Comparison of ENCODE assay signal across 15 cellular contexts in the genomic region with DNA sequence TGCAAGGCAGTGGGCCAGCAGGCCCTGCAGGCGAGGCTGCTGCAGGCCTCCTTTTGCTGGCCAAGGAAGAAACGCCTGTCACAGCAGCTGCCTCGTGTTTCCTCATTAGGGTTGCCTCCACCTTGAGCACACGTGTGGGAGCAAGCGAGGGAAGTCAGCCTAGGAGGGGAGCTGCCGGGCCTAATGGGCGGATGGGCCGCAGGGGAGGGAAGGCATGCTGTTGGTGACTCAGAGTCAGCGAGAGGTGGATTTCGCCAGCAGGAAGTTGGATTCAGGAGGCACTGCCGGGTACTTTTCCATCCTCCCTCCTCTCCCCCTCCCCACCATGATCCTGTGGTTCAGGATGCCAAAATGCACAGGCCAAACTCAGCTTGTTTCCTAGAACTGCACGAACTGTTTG.
A peak's percentile ranks its signal among the peaks of the same experiment; 100 is the strongest.
DNase-seq lines count a peak whose midpoint lies in the region; ATAC-seq and TF ChIP-seq lines count a peak whose summit lies in the region.
"Had no signal": no experiment of that assay in that cellular context is flagged by ENCODE, and none has a peak within 500 bp of the region (broad histone marks: within the 10 kb centered on the region; RNA-seq: fewer than 3 reads in every experiment).

No MANE protein-coding gene starts in this region.

- no peak overlapping the region for H2BK5ac ChIP-seq in IMR-90 (ENCODE audit: low read depth, low read length, poor library complexity, severe bottlenecking)

- DNase-seq in BE2C (peak; percentile 2), IMR-90 (no peak), cardiac fibroblast (ENCODE audit: low read depth in 2 of 2) (peak; percentile 9 to 38), kidney tubule cell (ENCODE audit: low spot score) (peak; percentile 72), nucleus accumbens (lab: John Stamatoyannopoulos, UW) (no peak), body of pancreas (no peak), NOMO-1 treated with dmso at 0.1 percent for 144 hours (lab: John Stamatoyannopoulos, UW; ENCODE audit: unreplicated experiment) (no peak)
- DNase-seq: activated naive CD8-positive, alpha-beta T cell treated with anti-CD3 and anti-CD28 coated beads, Interleukin-2, amount 50 U/mL, for 24 hours; NCI-H2107; retina; stimulated activated CD4-positive, alpha-beta T cell treated with anti-CD3 and anti-CD28 coated beads, Interleukin-2, amount 100 ng/mL, for 48 hours; T-cell; upper lobe of right lung had no signal

- POLR2A ChIA-PET in IMR-90 (lab: Charles Lee; ENCODE audit: unreplicated experiment): no interaction called here

- H2BK20ac ChIP-seq in IMR-90 (ENCODE audit: low read depth, low read length): no peak overlapping the region

- in situ Hi-C loops in IMR-90 (cut with MboI; ENCODE audit: low sequenced_read_pairs): no loop called here

- no peaks in the 10 kb centered on the region for H3K36me3 ChIP-seq in BE2C
- H3K36me3 ChIP-seq in IMR-90 (ENCODE audit: control insufficient read depth, insufficient read depth, low read length): no peaks in the 10 kb centered on the region
- no peaks in the 10 kb centered on the region for H3K36me3 ChIP-seq in body of pancreas (replicated peaks in 1 of 2; ENCODE audit: insufficient read depth in 1 of 2, low read depth in 2 of 2)
- H3K36me3 ChIP-seq: upper lobe of right lung had no signal

- no peak overlapping the region for H3K9ac ChIP-seq in IMR-90 (ENCODE audit: low read depth, low read length)

- H3K4me3 ChIP-seq in BE2C (ENCODE audit: low read depth, low read length) (no peak overlapping the region), IMR-90 (ENCODE audit: insufficient read depth, low read depth, low read length) (no peak overlapping the region), cardiac fibroblast (replicated peaks in 1 of 2; ENCODE audit: low read depth in 2 of 2, low read length in 2 of 2) (no peak overlapping the region), body of pancreas (no peak overlapping the region)
- H3K4me3 ChIP-seq: GM12878, upper lobe of right lung had no signal

- TF ChIP-seq POLR2A in IMR-90 (IDR thresholded peaks at IDR 0.05; ENCODE audit: low read depth, low read length) (no peak), body of pancreas (IDR thresholded peaks at IDR 0.05) (no peak)

- intact Hi-C loops in IMR-90 (cut with micrococcal nuclease) (no loop called here), body of pancreas (cut with DNase I) (no loop called here)

- H4K91ac ChIP-seq in IMR-90 (ENCODE audit: insufficient read depth, low read depth, low read length): no peak overlapping the region

- H3K18ac ChIP-seq in IMR-90 (ENCODE audit: low read depth, low read length): no peak overlapping the region

- H3K23ac ChIP-seq in IMR-90 (ENCODE audit: low read depth, low read length): no peak overlapping the region

- CTCF ChIA-PET in IMR-90 (lab: Yijun Ruan, JAX): no interaction called here

- H4K5ac ChIP-seq in IMR-90 (ENCODE audit: low read depth, low read length): no peak overlapping the region

- WGBS in IMR-90 (ENCODE audit: extremely low coverage in 2 of 2, insufficient read length in 1 of 2), 2 experiments: 80% methylated on average over 1 of the region's 12 CpGs; no CpG with 5 or more reads in 1 of the 2 experiments
- 60 to 77% methylated on average over 8 to 11 of the region's 12 CpGs for WGBS in body of pancreas, 2 donors

- no peak overlapping the region for H3K4ac ChIP-seq in IMR-90 (ENCODE audit: low read depth, low read length)

- H3K4me2 ChIP-seq in IMR-90 (ENCODE audit: low read depth, low read length): no peak overlapping the region

- TF ChIP-seq RAD21 in IMR-90 (IDR thresholded peaks at IDR 0.05; ENCODE audit: low read length): no peak

- peak overlapping the region; percentile 47 for H2AFZ ChIP-seq in IMR-90 (replicated peaks; ENCODE audit: low read length, poor library complexity)

- H3K79me1 ChIP-seq in IMR-90 (ENCODE audit: low read depth in 1 of 2, low read length in 2 of 2): no peaks in the 10 kb centered on the region

- H3K27ac ChIP-seq in IMR-90 (ENCODE audit: insufficient read depth, low read length) (no peak overlapping the region), body of pancreas (no peak overlapping the region)
- H3K27ac ChIP-seq: upper lobe of right lung had no signal

- no peaks in the 10 kb centered on the region for H4K20me1 ChIP-seq in IMR-90 (ENCODE audit: insufficient read depth, low read length)

- H3K9me1 ChIP-seq in IMR-90 (ENCODE audit: insufficient read depth, low read length): no peaks in the 10 kb centered on the region

- H3K56ac ChIP-seq in IMR-90 (ENCODE audit: extremely low read depth, insufficient read depth, low read length): no peak overlapping the region

- H3K9me3 ChIP-seq in BE2C (no peaks in the 10 kb centered on the region), IMR-90 (ENCODE audit: control insufficient read depth, insufficient read depth, low read length) (peaks cover 2% of the 10 kb centered on the region; the same call in 1 of the 2 replicates), body of pancreas (no peaks in the 10 kb centered on the region)
- H3K9me3 ChIP-seq: upper lobe of right lung had no signal

- no peak overlapping the region for H2BK15ac ChIP-seq in IMR-90 (ENCODE audit: low read depth, low read length)

- H3K27me3 ChIP-seq in BE2C (no peaks in the 10 kb centered on the region), IMR-90 (ENCODE audit: control insufficient read depth, insufficient read depth, low read length) (no peaks in the 10 kb centered on the region), body of pancreas (no peaks in the 10 kb centered on the region)
- H3K27me3 ChIP-seq: upper lobe of right lung had no signal

- BruUV-seq in IMR-90 (replicated peaks; lab: Mats Ljungman, UMichigan): no TSS peak

- H2AK5ac ChIP-seq in IMR-90 (ENCODE audit: low read depth, low read length): no peak overlapping the region

- H3K14ac ChIP-seq in IMR-90 (replicated peaks; ENCODE audit: low read depth, low read length): 0 out of 2 replicates have a peak overlapping the region, but pooled peaks have one; percentile 10

- no peak overlapping the region for H4K8ac ChIP-seq in IMR-90 (ENCODE audit: low read depth in 2 of 2, low read length in 2 of 2)

- H3K4me1 ChIP-seq in BE2C: no peaks in the 10 kb centered on the region
- H3K4me1 ChIP-seq in IMR-90 (ENCODE audit: control insufficient read depth, insufficient read depth, low read length): no peaks in the 10 kb centered on the region
- no peaks in the 10 kb centered on the region for H3K4me1 ChIP-seq in body of pancreas
- H3K4me1 ChIP-seq: upper lobe of right lung had no signal

- no peak overlapping the region for H2AK9ac ChIP-seq in IMR-90 (replicated peaks; ENCODE audit: low read depth, low read length, poor library complexity)

- TF ChIP-seq CTCF in BE2C (IDR thresholded peaks at IDR 0.05; ENCODE audit: low read depth, low read length) (no peak), IMR-90 (conservative IDR thresholded peaks at IDR 0.05; ENCODE audit: low read depth, low read length) (no peak), cardiac fibroblast (IDR thresholded peaks at IDR 0.05; ENCODE audit: low read depth, low read length) (no peak), body of pancreas (IDR thresholded peaks at IDR 0.05) (no peak)

- no peak overlapping the region for H2BK120ac ChIP-seq in IMR-90 (ENCODE audit: low read depth, low read length)

- dilution Hi-C loops in IMR-90 (cut with HindIII; ENCODE audit: low sequenced_read_pairs, unreplicated experiment): no loop called here

- ATAC-seq in IMR-90 (ENCODE audit: low read depth) (no peak), GM18498 (IDR thresholded peaks at IDR 0.05; ENCODE audit: unreplicated experiment) (no peak), body of pancreas (no peak)
- ATAC-seq: activated naive CD8-positive, alpha-beta T cell treated with anti-CD3 and anti-CD28 coated beads, Interleukin-2, amount 50 U/mL, for 24 hours; GM12878; T-cell; upper lobe of right lung had no signal

TF ChIP-seq in IMR-90, 13 proteins besides CTCF, POLR2A, EP300 and RAD21:
- TF ChIP-seq RCOR1 (IDR thresholded peaks at IDR 0.05; ENCODE audit: insufficient replicate concordance, low read length) (no peak), MAFK (IDR thresholded peaks at IDR 0.05; ENCODE audit: low read depth, low read length) (no peak), SMC3 (IDR thresholded peaks at IDR 0.05; ENCODE audit: low read depth, low read length) (no peak), USF2 (IDR thresholded peaks at IDR 0.05; ENCODE audit: low read depth, low read length) (no peak), RFX5 (IDR thresholded peaks at IDR 0.05; ENCODE audit: low read depth, low read length) (no peak), BHLHE40 (IDR thresholded peaks at IDR 0.05; ENCODE audit: low read depth, low read length) (no peak)
- TF ChIP-seq, protein P1, sequence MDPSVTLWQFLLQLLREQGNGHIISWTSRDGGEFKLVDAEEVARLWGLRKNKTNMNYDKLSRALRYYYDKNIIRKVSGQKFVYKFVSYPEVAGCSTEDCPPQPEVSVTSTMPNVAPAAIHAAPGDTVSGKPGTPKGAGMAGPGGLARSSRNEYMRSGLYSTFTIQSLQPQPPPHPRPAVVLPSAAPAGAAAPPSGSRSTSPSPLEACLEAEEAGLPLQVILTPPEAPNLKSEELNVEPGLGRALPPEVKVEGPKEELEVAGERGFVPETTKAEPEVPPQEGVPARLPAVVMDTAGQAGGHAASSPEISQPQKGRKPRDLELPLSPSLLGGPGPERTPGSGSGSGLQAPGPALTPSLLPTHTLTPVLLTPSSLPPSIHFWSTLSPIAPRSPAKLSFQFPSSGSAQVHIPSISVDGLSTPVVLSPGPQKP (IDR thresholded peaks at IDR 0.05; ENCODE audit: borderline replicate concordance, low read depth, low read length): no peak

Comparison
In these comparisons a context has a peak if more than half of its experiments do, and no peak if none do; other contexts are left out.
1. DNase-seq: peak in BE2C (single experiment), cardiac fibroblast (2 of 2) and kidney tubule cell (single experiment); none in IMR-90 (single experiment), nucleus accumbens (0 of 56), body of pancreas (0 of 4) and NOMO-1 treated with dmso at 0.1 percent for 144 hours (single experiment).